In the genomic region with DNA sequence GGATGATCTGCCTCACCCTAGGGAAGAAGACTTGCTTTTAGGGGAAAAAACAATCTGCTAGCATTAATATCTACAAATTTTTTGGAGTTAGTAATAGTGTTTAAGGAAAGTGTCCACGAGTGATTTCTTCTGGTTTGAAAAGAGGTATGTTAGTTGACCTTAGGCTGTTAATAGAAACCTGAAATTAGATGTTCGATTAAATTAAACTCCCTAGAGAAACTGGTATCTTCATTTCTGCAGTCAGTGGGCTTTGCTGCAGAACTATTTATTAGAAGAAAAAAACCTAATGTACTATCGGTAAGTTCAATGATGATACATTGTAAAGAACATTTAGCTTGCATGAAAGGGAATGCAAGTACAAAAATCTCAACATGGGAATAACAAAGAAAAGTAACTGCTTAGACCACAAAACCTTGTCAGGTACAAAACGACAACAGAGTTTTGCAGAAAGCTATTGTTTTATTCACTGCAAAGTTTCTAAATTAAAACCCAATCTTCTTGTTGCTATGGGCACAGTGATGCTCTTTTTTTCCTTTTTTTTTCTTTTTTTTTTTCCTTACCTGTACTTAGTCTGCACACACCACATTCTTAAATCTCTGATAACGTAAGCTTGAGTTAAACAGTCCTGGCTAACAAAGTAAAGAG, we compare ENCODE assay signal across 9 cellular contexts. TPM values are rescaled to one million over a fixed set of nuclear protein-coding genes. Genes with fewer than 3 reads are reported as not detected.
DNase-seq lines count a peak whose midpoint lies in the region; ATAC-seq and TF ChIP-seq lines count a peak whose summit lies in the region.
"Had no signal": no experiment of that assay in that cellular context is flagged by ENCODE, and none has a peak within 500 bp of the region (broad histone marks: within the 10 kb centered on the region; RNA-seq: fewer than 3 reads in every experiment).

No MANE protein-coding gene starts in this region.

- H3K4me1 ChIP-seq in mesenchymal stem cell (ENCODE audit: control insufficient read depth, insufficient read depth, low read depth, low read length): peaks cover 12% of the 10 kb centered on the region

- H3K18ac ChIP-seq in mesenchymal stem cell (ENCODE audit: low read depth in 1 of 2, low read length in 2 of 2): no peak overlapping the region

- no peaks in the 10 kb centered on the region for H3K9me3 ChIP-seq in mesenchymal stem cell (ENCODE audit: control insufficient read depth, low read length)

- H2AFZ ChIP-seq in mesenchymal stem cell (ENCODE audit: low read depth, low read length): no peak overlapping the region

- H4K91ac ChIP-seq in mesenchymal stem cell (ENCODE audit: low read length): no peak overlapping the region

- no peak overlapping the region for H2BK12ac ChIP-seq in mesenchymal stem cell (ENCODE audit: low read length in 2 of 2)

- H3K9ac ChIP-seq in mesenchymal stem cell (ENCODE audit: low read length): peak overlapping the region; percentile 93

- no peaks in the 10 kb centered on the region for H3K27me3 ChIP-seq in mesenchymal stem cell (ENCODE audit: control insufficient read depth in 1 of 2, insufficient read depth in 1 of 2, low read length in 2 of 2)

- H3K9me3 Mint-ChIP-seq in activated T-cell treated with anti-CD3 and anti-CD28 coated beads, Interleukin-2, amount 50 U/mL, for 72 hours: no peaks in the 10 kb centered on the region
- H3K9me3 Mint-ChIP-seq in MCF 10A (ENCODE audit: unreplicated experiment): peaks cover 4% of the 10 kb centered on the region
- peaks cover 4% of the 10 kb centered on the region for H3K9me3 Mint-ChIP-seq in type B pancreatic cell

- H3K27ac Mint-ChIP-seq in activated T-cell treated with anti-CD3 and anti-CD28 coated beads, Interleukin-2, amount 50 U/mL, for 72 hours: peak overlapping the region; percentile 48
- peak overlapping the region; percentile 76 for H3K27ac Mint-ChIP-seq in MCF 10A (ENCODE audit: low read depth, unreplicated experiment)
- H3K27ac Mint-ChIP-seq in type B pancreatic cell: peak overlapping the region; percentile 100

- no peak overlapping the region for H4K8ac ChIP-seq in mesenchymal stem cell (ENCODE audit: low read length)

- H3K4me3 Mint-ChIP-seq in activated T-cell treated with anti-CD3 and anti-CD28 coated beads, Interleukin-2, amount 50 U/mL, for 72 hours: peak overlapping the region; percentile 80 to 83
- peak overlapping the region; percentile 92 for H3K4me3 Mint-ChIP-seq in MCF 10A (ENCODE audit: unreplicated experiment)
- H3K4me3 Mint-ChIP-seq in type B pancreatic cell: peak overlapping the region; percentile 99

- peak overlapping the region; percentile 98 for H3K27ac ChIP-seq in mesenchymal stem cell (ENCODE audit: low read length, poor library complexity, severe bottlenecking)

- no peak for DNase-seq in activated T-cell treated with anti-CD3 and anti-CD28 coated beads, Interleukin-2, amount 50 U/mL, for 72 hours
- no peak for DNase-seq in activated T-cell treated with anti-CD3 and anti-CD28 coated beads for 4 hours
- DNase-seq in MCF 10A (ENCODE audit: unreplicated experiment): no peak
- peak; percentile 21 for DNase-seq in mesenchymal stem cell
- DNase-seq in type B pancreatic cell (ENCODE audit: extremely low spot score, unreplicated experiment): no peak
- no peak for DNase-seq in NCI-H526 (lab: John Stamatoyannopoulos, UW)
- no peak for DNase-seq in mucosa of gallbladder (ENCODE audit: low spot score)
- DNase-seq: stimulated activated CD8-positive, alpha-beta memory T cell treated with anti-CD3 and anti-CD28 coated beads, Interleukin-4, amount 100 ng/mL, for 48 hours had no signal

- H3K36me3 Mint-ChIP-seq in activated T-cell treated with anti-CD3 and anti-CD28 coated beads, Interleukin-2, amount 50 U/mL, for 72 hours (ENCODE audit: insufficient read depth in 2 of 2): no peaks in the 10 kb centered on the region
- H3K36me3 Mint-ChIP-seq in MCF 10A (ENCODE audit: insufficient read depth, unreplicated experiment) (peaks cover 10% of the 10 kb centered on the region), type B pancreatic cell (peaks cover 22% of the 10 kb centered on the region)

- no peak overlapping the region for H2BK120ac ChIP-seq in mesenchymal stem cell (ENCODE audit: low read depth, low read length)

- no peak for ATAC-seq in activated T-cell treated with anti-CD3 and anti-CD28 coated beads, Interleukin-2, amount 50 U/mL, for 72 hours (replicated peaks in 1 of 2)
- ATAC-seq in HG02678 (IDR thresholded peaks at IDR 0.05; ENCODE audit: unreplicated experiment): no peak

- no peak overlapping the region for H2BK15ac ChIP-seq in mesenchymal stem cell (ENCODE audit: low read depth, poor library complexity, severe bottlenecking)

- no peak overlapping the region for H3K23ac ChIP-seq in mesenchymal stem cell (ENCODE audit: low read length in 2 of 2)

- H3K4me2 ChIP-seq in mesenchymal stem cell (ENCODE audit: low read length, poor library complexity, severe bottlenecking): peak overlapping the region; percentile 65

- CTCF ChIA-PET in MCF 10A (lab: Yijun Ruan, JAX): interaction anchor here (0.6 to 3.5 kb wide), 9 partner anchors 9 to 487 kb away, joined by 3 to 16 read pairs (median 4); a partner anchor contains a TSS

- POLR2A ChIA-PET in MCF 10A (lab: Yijun Ruan, JAX): interaction anchor here (0.6 to 8.2 kb wide), 26 partner anchors 10 to 604 kb away, joined by 3 to 192 read pairs (median 4); no protein-coding TSS in a partner anchor

- no peak overlapping the region for H2BK5ac ChIP-seq in mesenchymal stem cell (ENCODE audit: low read depth, low read length, poor library complexity, severe bottlenecking)

- intact Hi-C loops in MCF 10A (cut with micrococcal nuclease): loop anchor here (2.0 to 5.0 kb wide), 3 partner anchors 45 to 279 kb away; no protein-coding TSS in a partner anchor

- no peak overlapping the region for H3K14ac ChIP-seq in mesenchymal stem cell (ENCODE audit: low read length in 2 of 2)

- no peak overlapping the region for H2AK5ac ChIP-seq in mesenchymal stem cell (ENCODE audit: low read length, severe bottlenecking)

- TF ChIP-seq CTCF in MCF 10A (IDR thresholded peaks at IDR 0.05; ENCODE audit: unreplicated experiment) (no peak), type B pancreatic cell (conservative IDR thresholded peaks at IDR 0.05) (no peak)

- peak overlapping the region in 1 of 2 experiments; percentile 86 for H3K4me3 ChIP-seq in mesenchymal stem cell (ENCODE audit: insufficient read depth in 1 of 2, low read depth in 1 of 2, low read length in 2 of 2)

- H3K79me1 ChIP-seq in mesenchymal stem cell (replicated peaks; ENCODE audit: low read length, poor library complexity, severe bottlenecking): peaks cover 4% of the 10 kb centered on the region

- peaks cover 70% of the 10 kb centered on the region for H3K4me1 Mint-ChIP-seq in activated T-cell treated with anti-CD3 and anti-CD28 coated beads, Interleukin-2, amount 50 U/mL, for 72 hours (ENCODE audit: low read depth)
- H3K4me1 Mint-ChIP-seq in MCF 10A (ENCODE audit: insufficient read depth, unreplicated experiment) (peaks cover 22% of the 10 kb centered on the region), type B pancreatic cell (ENCODE audit: unreplicated experiment) (peaks cover 45% of the 10 kb centered on the region)

- no peak overlapping the region for H3K4ac ChIP-seq in mesenchymal stem cell (ENCODE audit: low read depth in 1 of 2, low read length in 2 of 2)

- BruUV-seq in MCF 10A (replicated peaks; lab: Mats Ljungman, UMichigan): TSS peak; percentile 27

- 50% methylated on average over 2 of the region's 5 CpGs for WGBS in mesenchymal stem cell

- H3K27me3 Mint-ChIP-seq in activated T-cell treated with anti-CD3 and anti-CD28 coated beads, Interleukin-2, amount 50 U/mL, for 72 hours (ENCODE audit: low read depth): no peaks in the 10 kb centered on the region
- H3K27me3 Mint-ChIP-seq in MCF 10A (ENCODE audit: insufficient read depth, unreplicated experiment) (no peaks in the 10 kb centered on the region), type B pancreatic cell (peaks cover 3% of the 10 kb centered on the region)

- H3K36me3 ChIP-seq in mesenchymal stem cell (ENCODE audit: control insufficient read depth in 1 of 2, insufficient read depth in 2 of 2, low read depth in 1 of 2, low read length in 2 of 2): no peaks in the 10 kb centered on the region

RNA-seq across cellular contexts. Expression of a gene that starts 2.0 kb away (rescaled TPM):
- total RNA-seq in activated T-cell treated with anti-CD3 and anti-CD28 coated beads, Interleukin-2, amount 50 U/mL, for 72 hours: 1 to 10 TPM; 7.4 to 9.6 TPM
- total RNA-seq in MCF 10A (2022): 45.3 and 51.2 TPM in 2 replicates
- polyA plus RNA-seq in mesenchymal stem cell (2013, experiment 1 of 2): 35.1 TPM
- polyA plus RNA-seq in mesenchymal stem cell (2013, experiment 2 of 2): 35.0 TPM
- 62.0 and 106 TPM in 2 replicates for total RNA-seq in type B pancreatic cell (ENCODE audit: low replicate concordance)
- total RNA-seq in mucosa of gallbladder: 81.0 TPM

Comparison
In these comparisons a context has a peak if more than half of its experiments do, and no peak if none do; other contexts are left out.
1. H3K27ac Mint-ChIP-seq: peak in every context shown above with its lines; median percentile 100 in type B pancreatic cell; 76 in MCF 10A; 48 in activated T-cell treated with anti-CD3 and anti-CD28 coated beads, Interleukin-2, amount 50 U/mL, for 72 hours.